ENCODE assay signal across 7 cellular contexts in genomic region chr1:193019442-193020026, GRCh38. TPM values are rescaled to one million over a fixed set of nuclear protein-coding genes. Genes with fewer than 3 reads are reported as not detected.
A peak's percentile ranks its signal among the peaks of the same experiment; 100 is the strongest.
DNase-seq lines count a peak whose midpoint lies in the region; ATAC-seq and TF ChIP-seq lines count a peak whose summit lies in the region.

No MANE protein-coding gene starts in this region.

- H3K27ac ChIP-seq in right cardiac atrium (ENCODE audit: low read length) (no peak overlapping the region), stomach (no peak overlapping the region)

- H3K27me3 ChIP-seq in GM06990 (replicated peaks; ENCODE audit: control insufficient read depth, insufficient read depth, low read length) (no peaks in the 10 kb centered on the region), right cardiac atrium (ENCODE audit: control insufficient read depth, insufficient read depth) (no peaks in the 10 kb centered on the region), stomach (no peaks in the 10 kb centered on the region)

- TF ChIP-seq POLR2A in stomach (IDR thresholded peaks at IDR 0.05), result no peak

- intact Hi-C loops in right cardiac atrium (cut with DNase I), result loop anchor here (5.0 to 10.0 kb wide), 5 partner anchors 205 to 545 kb away; partner anchors contain the start of gene RGS2 (in 2 of the 4)
- intact Hi-C loops in stomach (cut with DNase I; ENCODE audit: low total_unique reads), result loop anchor here (10.0 kb wide), 1 partner anchor 225 kb away; no protein-coding TSS in a partner anchor

- H3K4me1 Mint-ChIP-seq in activated T-helper 17 cell treated with anti-CD3 and anti-CD28 coated beads, Interleukin-2, amount 50 U/mL, for 72 hours, result no peaks in the 10 kb centered on the region

- TF ChIP-seq CTCF in GM06990 (IDR thresholded peaks at IDR 0.05; ENCODE audit: insufficient read depth, low read length, poor library complexity, severe bottlenecking) (peak; percentile 31), stomach (IDR thresholded peaks at IDR 0.05) (peak in 5 of 7 experiments; percentile 21 to 60 (median 47))

- H3K36me3 Mint-ChIP-seq in activated T-helper 17 cell treated with anti-CD3 and anti-CD28 coated beads, Interleukin-2, amount 50 U/mL, for 72 hours (ENCODE audit: low read depth), result peaks cover 49% of the 10 kb centered on the region

- no peak for DNase-seq in GM06990 (ENCODE audit: extremely low read depth, insufficient read length)
- DNase-seq in HCEC 1CT, result peak; percentile 53
- DNase-seq in NCI-H1417 treated with DMSO at 0.1 percent for 48 hours (lab: John Stamatoyannopoulos, UW), result peak; percentile 7
- no peak for DNase-seq in right cardiac atrium
- no peak for DNase-seq in stomach
- no peak for DNase-seq in islet precursor cell

- H3K4me3 Mint-ChIP-seq in activated T-helper 17 cell treated with anti-CD3 and anti-CD28 coated beads, Interleukin-2, amount 50 U/mL, for 72 hours, result no peak overlapping the region

- ATAC-seq in activated T-helper 17 cell treated with anti-CD3 and anti-CD28 coated beads, Interleukin-2, amount 50 U/mL, for 72 hours (replicated peaks), result peak; percentile 31
- peak; percentile 23 to 64 for ATAC-seq in right cardiac atrium

- no peaks in the 10 kb centered on the region for H3K9me3 Mint-ChIP-seq in activated T-helper 17 cell treated with anti-CD3 and anti-CD28 coated beads, Interleukin-2, amount 50 U/mL, for 72 hours

- H3K36me3 ChIP-seq in GM06990 (ENCODE audit: control insufficient read depth, insufficient read depth, low read length) (no peaks in the 10 kb centered on the region), stomach (peaks cover 0 to 25% (median 14%) of the 10 kb centered on the region in 4 donors)

- TF ChIP-seq EP300 in stomach (IDR thresholded peaks at IDR 0.05), result no peak

- H3K9me3 ChIP-seq in right cardiac atrium (ENCODE audit: control insufficient read depth, low read length) (no peaks in the 10 kb centered on the region), stomach (no peaks in the 10 kb centered on the region)

- H3K4me3 ChIP-seq in GM06990 (replicated peaks; ENCODE audit: low read depth, low read length) (no peak overlapping the region), right cardiac atrium (ENCODE audit: low read length) (no peak overlapping the region), stomach (no peak overlapping the region)

- no peaks in the 10 kb centered on the region for H3K27me3 Mint-ChIP-seq in activated T-helper 17 cell treated with anti-CD3 and anti-CD28 coated beads, Interleukin-2, amount 50 U/mL, for 72 hours

- H3K4me1 ChIP-seq in right cardiac atrium (ENCODE audit: control insufficient read depth, insufficient read depth, low read length) (no peaks in the 10 kb centered on the region), stomach (peaks cover 0 to 8% (median 0%) of the 10 kb centered on the region in 4 donors)

- no peak overlapping the region for H3K27ac Mint-ChIP-seq in activated T-helper 17 cell treated with anti-CD3 and anti-CD28 coated beads, Interleukin-2, amount 50 U/mL, for 72 hours

RNA-seq across cellular contexts. Expression of gene UCHL5, which starts 39.6 kb away (rescaled TPM):
- 10 to 100 TPM; 45.2 to 75.4 TPM for total RNA-seq in activated T-helper 17 cell treated with anti-CD3 and anti-CD28 coated beads, Interleukin-2, amount 50 U/mL, for 72 hours
- total RNA-seq in right cardiac atrium (10 to 100 TPM; 34.2 to 39.4 (median 36.7) TPM), stomach (10 to 100 TPM in 4 of 5 donors, 1 to 10 TPM in 1; 8.7 to 69.8 (median 25.9) TPM)
- polyA plus RNA-seq in right cardiac atrium (26.9 TPM), stomach (10 to 100 TPM; 12.7 to 23.8 (median 16.9) TPM)

RNA-seq across cellular contexts. Expression of gene RO60, which starts 39.9 kb away (rescaled TPM):
- 10 to 100 TPM; 65.9 to 76.3 TPM for total RNA-seq in activated T-helper 17 cell treated with anti-CD3 and anti-CD28 coated beads, Interleukin-2, amount 50 U/mL, for 72 hours
- 10 to 100 TPM; 50.7 to 60.8 (median 58.0) TPM for total RNA-seq in right cardiac atrium
- 11.1 TPM for polyA plus RNA-seq in right cardiac atrium
- total RNA-seq in stomach, result 100 to 1,000 TPM in 1 of 5 donors, 10 to 100 TPM in 4; 34.2 to 155 (median 79.9) TPM
- 1 to 10 TPM; 2.6 to 8.5 (median 3.7) TPM for polyA plus RNA-seq in stomach

Comparison
In these comparisons a context has a peak if more than half of its experiments do, and no peak if none do; other contexts are left out.
1. DNase-seq: peak in HCEC 1CT (single experiment) and NCI-H1417 treated with DMSO at 0.1 percent for 48 hours (single experiment); none in GM06990 (single experiment), right cardiac atrium (0 of 3), stomach (single experiment) and islet precursor cell (single experiment).